14 cellular contexts compared by ENCODE assay signal in the genomic region with DNA sequence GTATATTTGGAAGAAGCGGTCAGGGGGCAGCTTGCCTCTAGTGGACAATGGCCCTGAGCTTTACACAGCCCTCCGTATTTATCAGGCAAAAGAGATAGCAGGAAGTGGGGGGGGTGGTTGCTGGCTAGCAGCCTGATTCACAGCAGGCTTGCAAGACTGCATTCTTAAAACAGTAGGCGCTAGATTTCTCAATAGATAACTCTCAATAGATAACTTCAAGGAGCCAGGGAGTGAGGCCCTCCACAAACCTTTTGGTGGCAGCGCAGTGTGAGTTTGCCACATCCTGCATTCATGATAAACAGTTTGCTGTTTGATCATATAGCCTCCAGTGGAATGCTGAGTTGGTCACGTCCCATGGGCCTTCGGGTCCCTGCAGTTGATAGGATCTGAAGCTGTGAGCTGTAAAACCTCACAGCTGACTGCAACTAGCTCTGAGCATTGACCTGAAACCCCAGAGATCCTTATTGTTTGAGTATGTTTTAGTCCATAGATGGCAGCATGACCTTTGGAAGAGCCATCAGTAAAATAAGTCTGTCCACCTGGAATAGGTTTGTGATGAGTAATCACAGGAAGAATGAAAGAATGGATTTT. TPM values are rescaled to one million over a fixed set of nuclear protein-coding genes. Genes with fewer than 3 reads are reported as not detected.
DNase-seq lines count a peak whose midpoint lies in the region; ATAC-seq and TF ChIP-seq lines count a peak whose summit lies in the region.
"Had no signal": no experiment of that assay in that cellular context is flagged by ENCODE, and none has a peak within 500 bp of the region (broad histone marks: within the 10 kb centered on the region; RNA-seq: fewer than 3 reads in every experiment).

No MANE protein-coding gene starts in this region.

- WGBS in body of pancreas, 2 donors = 35 to 38% methylated on average over 5 to 6 of the region's 6 CpGs

- no peaks in the 10 kb centered on the region for H3K36me3 ChIP-seq in body of pancreas (replicated peaks in 1 of 2; ENCODE audit: insufficient read depth in 1 of 2, low read depth in 2 of 2)

- CTCF ChIA-PET in activated CD4-positive, alpha-beta memory T cell treated with anti-CD3 and anti-CD28 coated beads for 36 hours (lab: Charles Lee) = interaction anchor here (1.3 kb wide), 1 partner anchor 30 kb away, joined by 4 read pairs; no protein-coding TSS in a partner anchor

- TF ChIP-seq CTCF in NB4 (IDR thresholded peaks at IDR 0.05; ENCODE audit: low read depth, low read length) (no peak), body of pancreas (IDR thresholded peaks at IDR 0.05) (no peak)

- POLR2A ChIA-PET in activated CD4-positive, alpha-beta memory T cell treated with anti-CD3 and anti-CD28 coated beads for 36 hours (lab: Charles Lee) = no interaction called here

- ATAC-seq in body of pancreas (no peak), HG03097 (IDR thresholded peaks at IDR 0.05; ENCODE audit: low FRiP score, unreplicated experiment) (no peak)
- no peak for ATAC-seq in activated naive CD8-positive, alpha-beta T cell treated with anti-CD3 and anti-CD28 coated beads, Interleukin-2, amount 50 U/mL, for 24 hours

- H3K27ac Mint-ChIP-seq in activated CD4-positive, alpha-beta memory T cell treated with anti-CD3 and anti-CD28 coated beads for 36 hours = no peak overlapping the region
- H3K27ac Mint-ChIP-seq in activated naive CD8-positive, alpha-beta T cell treated with anti-CD3 and anti-CD28 coated beads, Interleukin-2, amount 50 U/mL, for 24 hours = no peak overlapping the region

- no peak overlapping the region for H3K27ac ChIP-seq in body of pancreas

- peaks cover 20% of the 10 kb centered on the region for H3K9me3 Mint-ChIP-seq in activated CD4-positive, alpha-beta memory T cell treated with anti-CD3 and anti-CD28 coated beads for 36 hours
- peaks cover 29% of the 10 kb centered on the region for H3K9me3 Mint-ChIP-seq in activated naive CD8-positive, alpha-beta T cell treated with anti-CD3 and anti-CD28 coated beads, Interleukin-2, amount 50 U/mL, for 24 hours

- intact Hi-C loops in body of pancreas (cut with DNase I) = no loop called here
- intact Hi-C loops in activated CD4-positive, alpha-beta memory T cell treated with anti-CD3 and anti-CD28 coated beads for 36 hours (cut with micrococcal nuclease) = no loop called here

- no peaks in the 10 kb centered on the region for H3K4me1 ChIP-seq in body of pancreas

- no peak overlapping the region for H3K4me3 Mint-ChIP-seq in activated CD4-positive, alpha-beta memory T cell treated with anti-CD3 and anti-CD28 coated beads for 36 hours
- H3K4me3 Mint-ChIP-seq in activated naive CD8-positive, alpha-beta T cell treated with anti-CD3 and anti-CD28 coated beads, Interleukin-2, amount 50 U/mL, for 24 hours = no peak overlapping the region

- no peaks in the 10 kb centered on the region for H3K36me3 Mint-ChIP-seq in activated CD4-positive, alpha-beta memory T cell treated with anti-CD3 and anti-CD28 coated beads for 36 hours
- peaks cover 4% of the 10 kb centered on the region for H3K36me3 Mint-ChIP-seq in activated naive CD8-positive, alpha-beta T cell treated with anti-CD3 and anti-CD28 coated beads, Interleukin-2, amount 50 U/mL, for 24 hours (ENCODE audit: low read depth)

- H3K4me1 Mint-ChIP-seq in activated CD4-positive, alpha-beta memory T cell treated with anti-CD3 and anti-CD28 coated beads for 36 hours (ENCODE audit: low read depth) = no peaks in the 10 kb centered on the region
- no peaks in the 10 kb centered on the region for H3K4me1 Mint-ChIP-seq in activated naive CD8-positive, alpha-beta T cell treated with anti-CD3 and anti-CD28 coated beads, Interleukin-2, amount 50 U/mL, for 24 hours

- TF ChIP-seq POLR2A in NB4 (IDR thresholded peaks at IDR 0.05; ENCODE audit: extremely low read depth, insufficient read length) = no peak
- TF ChIP-seq POLR2A in body of pancreas (IDR thresholded peaks at IDR 0.05) = no peak

- no peaks in the 10 kb centered on the region for H3K9me3 ChIP-seq in body of pancreas

- H3K27me3 ChIP-seq in body of pancreas = no peaks in the 10 kb centered on the region

- peak; percentile 87 for DNase-seq in ELF-1 (ENCODE audit: low read depth, low spot score)
- DNase-seq in NB4 (ENCODE audit: low read depth) = peak; percentile 94
- peak in 3 of 4 donors; percentile 10 to 43 (median 13) for DNase-seq in body of pancreas
- peak; percentile 14 to 73 for DNase-seq in lung microvascular endothelial cell (ENCODE audit: low read depth in 2 of 2)
- no peak for DNase-seq in mucosa of gallbladder (ENCODE audit: low spot score)
- DNase-seq in activated CD4-positive, alpha-beta memory T cell treated with anti-CD3 and anti-CD28 coated beads for 36 hours = no peak
- no peak for DNase-seq in activated naive CD8-positive, alpha-beta T cell treated with anti-CD3 and anti-CD28 coated beads, Interleukin-2, amount 50 U/mL, for 24 hours
- DNase-seq: activated effector memory CD4-positive, alpha-beta T cell treated with anti-CD3 and anti-CD28 coated beads, Interleukin-2, amount 50 U/mL, for 16 hours; dermis blood vessel endothelial cell; DMS 273 treated with DMSO at 0.1 percent for 48 hours; glutamatergic neuron; H7; NCI-H1930 had no signal

- H3K27me3 Mint-ChIP-seq in activated CD4-positive, alpha-beta memory T cell treated with anti-CD3 and anti-CD28 coated beads for 36 hours = no peaks in the 10 kb centered on the region
- H3K27me3 Mint-ChIP-seq in activated naive CD8-positive, alpha-beta T cell treated with anti-CD3 and anti-CD28 coated beads, Interleukin-2, amount 50 U/mL, for 24 hours = no peaks in the 10 kb centered on the region

- H3K4me3 ChIP-seq in NB4 (ENCODE audit: low read depth, low read length) (no peak overlapping the region), body of pancreas (no peak overlapping the region)

RNA-seq across cellular contexts. Expression of a gene that starts 12.2 kb away (rescaled TPM):
- total RNA-seq in body of pancreas (1 to 10 TPM; 1.6 to 4.9 TPM), lung microvascular endothelial cell (under 0.01 TPM in 2 replicates), mucosa of gallbladder (7.0 TPM)
- not detected for total RNA-seq in activated CD4-positive, alpha-beta memory T cell treated with anti-CD3 and anti-CD28 coated beads for 36 hours
- total RNA-seq: dermis blood vessel endothelial cell, H7 had no signal

RNA-seq across cellular contexts. Expression of a gene that starts 46.2 kb away (rescaled TPM):
- under 1 TPM in 1 of 2 donors, not detected in 1; 0.78 TPM for total RNA-seq in body of pancreas
- not detected in 2 replicates for total RNA-seq in lung microvascular endothelial cell
- total RNA-seq in mucosa of gallbladder = not detected
- not detected for total RNA-seq in activated CD4-positive, alpha-beta memory T cell treated with anti-CD3 and anti-CD28 coated beads for 36 hours
- total RNA-seq: dermis blood vessel endothelial cell, H7 had no signal

RNA-seq across cellular contexts. Expression of a gene that starts 55.5 kb away (rescaled TPM):
- total RNA-seq in body of pancreas (1 to 10 TPM in 1 of 2 donors, not detected in 1; 4.7 TPM), lung microvascular endothelial cell (not detected in 2 replicates), mucosa of gallbladder (9.3 TPM)
- not detected for total RNA-seq in activated CD4-positive, alpha-beta memory T cell treated with anti-CD3 and anti-CD28 coated beads for 36 hours
- total RNA-seq: dermis blood vessel endothelial cell, H7 had no signal

Comparison
In these comparisons a context has a peak if more than half of its experiments do, and no peak if none do; other contexts are left out.
1. DNase-seq: peak in ELF-1 (single experiment), NB4 (single experiment), body of pancreas (3 of 4) and lung microvascular endothelial cell (2 of 2); none in mucosa of gallbladder (single experiment), activated CD4-positive, alpha-beta memory T cell treated with anti-CD3 and anti-CD28 coated beads for 36 hours (single experiment) and activated naive CD8-positive, alpha-beta T cell treated with anti-CD3 and anti-CD28 coated beads, Interleukin-2, amount 50 U/mL, for 24 hours (single experiment).